7 cellular contexts compared by ENCODE assay signal in the genomic region with DNA sequence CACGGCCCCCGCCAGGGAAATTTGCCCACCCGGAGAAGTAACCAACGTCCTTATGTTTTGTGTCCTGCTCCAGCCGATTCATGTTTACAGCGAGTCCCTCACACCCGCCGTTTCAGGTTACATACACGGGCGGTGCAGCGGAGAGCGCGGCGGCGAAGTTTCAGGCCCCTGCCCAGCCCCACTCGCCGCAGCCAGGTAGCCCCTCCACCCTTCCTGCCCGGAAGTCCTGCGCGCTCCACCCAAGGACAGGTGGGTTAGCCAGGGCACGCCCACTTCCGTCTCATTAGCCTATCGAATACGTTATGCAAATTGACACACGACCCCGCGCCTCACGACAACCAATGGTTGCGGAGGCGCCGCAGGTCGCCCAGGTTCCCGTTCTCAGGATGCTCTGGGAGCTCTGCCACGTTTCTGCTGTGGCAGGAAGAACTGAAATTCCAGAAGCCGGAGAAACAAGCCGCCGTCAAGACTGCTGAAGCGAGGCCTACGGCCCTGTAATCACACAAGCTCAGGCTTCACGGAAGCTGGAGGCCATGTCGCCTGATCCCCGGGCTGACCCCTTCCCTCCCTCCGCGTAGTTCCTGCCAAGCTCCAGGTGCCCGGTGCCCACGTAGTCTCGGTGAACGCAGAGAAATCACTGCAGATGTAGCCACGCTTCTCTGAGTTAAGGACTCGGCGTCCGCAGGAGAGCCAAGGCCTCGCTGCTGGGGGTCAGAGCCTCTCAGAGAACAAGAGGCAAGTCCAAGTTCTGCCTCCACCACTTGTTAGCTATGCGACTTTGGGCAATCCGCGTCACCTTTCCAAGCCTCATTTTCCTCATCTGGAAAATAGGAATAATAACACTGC. TPM values are rescaled to one million over a fixed set of nuclear protein-coding genes. Genes with fewer than 3 reads are reported as not detected.
DNase-seq lines count a peak whose midpoint lies in the region; ATAC-seq and TF ChIP-seq lines count a peak whose summit lies in the region.

No MANE protein-coding gene starts in this region.

- DNase-seq in RWPE1 (ENCODE audit: low spot score), result peak; percentile 88
- DNase-seq in anterior cingulate cortex (lab: John Stamatoyannopoulos, UW), result peak in 39 of 58 donors; percentile 3 to 71 (median 36)
- peak; percentile 99 for DNase-seq in iPS DF 19.7 (ENCODE audit: low read depth, low spot score)
- peak; percentile 96 for DNase-seq in renal cortical epithelial cell (ENCODE audit: low read depth)

- TF ChIP-seq CTCF in RWPE1 (conservative IDR thresholded peaks at IDR 0.05; ENCODE audit: low read depth), result no peak

- CTCF ChIA-PET in RWPE1 (lab: Yijun Ruan, JAX), result no interaction called here

- peak overlapping the region; percentile 91 for H3K27ac ChIP-seq in RWPE1

- POLR2A ChIA-PET in RWPE1 (lab: Yijun Ruan, JAX; ENCODE audit: low non-redundant PET), result interaction anchor here (1.1 kb wide), 1 partner anchor 22 kb away, joined by 6 read pairs; a partner anchor contains a TSS

- ATAC-seq in HG02943 (IDR thresholded peaks at IDR 0.05; ENCODE audit: low read depth, unreplicated experiment) (peak; percentile 50), GM21390 (IDR thresholded peaks at IDR 0.05; ENCODE audit: unreplicated experiment) (no peak), HG03354 (IDR thresholded peaks at IDR 0.05; ENCODE audit: poor library complexity, severe bottlenecking, unreplicated experiment) (no peak)

RNA-seq across cellular contexts. Expression of a gene that starts 22.4 kb away (rescaled TPM):
- total RNA-seq in renal cortical epithelial cell, result 1,031 and 1,268 TPM in 2 replicates

Comparison
In these comparisons a context has a peak if more than half of its experiments do, and no peak if none do; other contexts are left out.
1. DNase-seq: peak in every context shown above with its lines; median percentile 99 in iPS DF 19.7; 96 in renal cortical epithelial cell; 88 in RWPE1; 36 in anterior cingulate cortex.